Comparison of ENCODE assay signal across 1 cellular context in genomic region chr5:98714710-98715109, GRCh38.
A peak's percentile ranks its signal among the peaks of the same experiment; 100 is the strongest.
TF ChIP-seq lines count a peak whose summit lies in the region.

No MANE protein-coding gene starts in this region.

TF ChIP-seq in SK-N-SH, 30 proteins besides CTCF, POLR2A, EP300 and RAD21 (continued from another document):
- TF ChIP-seq REST (IDR thresholded peaks at IDR 0.05; ENCODE audit: low read depth, low read length), result no peak
- peak; percentile 71 for TF ChIP-seq PBX3 (IDR thresholded peaks at IDR 0.05)
- TF ChIP-seq JUND (IDR thresholded peaks at IDR 0.05), result 0 out of 2 replicates have a peak, but pooled peaks have one; percentile 15
- TF ChIP-seq NFIC (IDR thresholded peaks at IDR 0.05; ENCODE audit: borderline replicate concordance), result 0 out of 2 replicates have a peak, but pooled peaks have one; percentile 19
